8 cellular contexts compared by ENCODE assay signal in the genomic region with DNA sequence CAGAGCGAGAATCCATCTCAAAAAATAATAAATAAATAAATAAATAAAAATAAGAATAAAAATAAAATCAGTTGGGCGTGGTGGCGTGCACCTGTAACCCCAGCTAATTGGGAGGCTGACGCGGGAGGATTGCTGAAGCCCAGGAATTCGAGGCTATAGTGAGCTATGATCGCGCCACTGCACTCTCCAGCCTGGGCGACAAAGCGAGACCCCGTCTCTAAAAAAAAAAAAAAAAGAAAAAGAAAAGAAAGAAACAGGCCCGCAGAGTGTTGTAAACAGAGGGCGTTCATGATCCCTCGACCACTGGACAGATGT. TPM values are rescaled to one million over a fixed set of nuclear protein-coding genes. Genes with fewer than 3 reads are reported as not detected.
DNase-seq lines count a peak whose midpoint lies in the region; ATAC-seq and TF ChIP-seq lines count a peak whose summit lies in the region.

No MANE protein-coding gene starts in this region.

- ATAC-seq in central memory CD8-positive, alpha-beta T cell (replicated peaks; ENCODE audit: extremely low read depth, poor library complexity, severe bottlenecking), result no peak
- ATAC-seq in naive thymus-derived CD8-positive, alpha-beta T cell, result peak in 1 of 2 donors; percentile 7
- ATAC-seq in HG03442 (IDR thresholded peaks at IDR 0.05; ENCODE audit: unreplicated experiment) (no peak), HG02981 (IDR thresholded peaks at IDR 0.05; ENCODE audit: unreplicated experiment) (no peak), GM19452 (IDR thresholded peaks at IDR 0.05; ENCODE audit: unreplicated experiment) (no peak)

- POLR2A ChIA-PET in AG04450 (lab: Yijun Ruan, JAX), result interaction anchor here (0.6 to 1.7 kb wide), 16 partner anchors 9 to 843 kb away, joined by 3 to 30 read pairs (median 4); partner anchors contain the start of genes BLVRB, C19orf47, HNRNPUL1 and PLD3
- POLR2A ChIA-PET in naive thymus-derived CD8-positive, alpha-beta T cell (lab: Charles Lee), result interaction anchor here (0.6 to 5.5 kb wide), 20 partner anchors 11 to 1822 kb away, joined by 3 to 73 read pairs (median 4); partner anchors contain the start of genes BLVRB, PLD3, RPS16 and SERTAD3

- CTCF ChIA-PET in AG04450 (lab: Charles Lee), result interaction anchor here (0.6 to 2.3 kb wide), 34 partner anchors 10 to 1755 kb away, joined by 3 to 35 read pairs (median 4); partner anchors contain the start of genes BLVRB, C19orf47, LTBP4 and SERTAD3

- H3K4me3 ChIP-seq in AG04450 (ENCODE audit: low read depth, low read length), result peak overlapping the region; percentile 71
- H3K4me3 ChIP-seq in KMS-11 (IDR thresholded peaks at IDR 0.05; ENCODE audit: insufficient read depth, low read depth, low read length), result no peak overlapping the region

- peak overlapping the region; percentile 77; the same call in 1 of the 2 replicates for H3K9ac ChIP-seq in KMS-11

- H3K79me2 ChIP-seq in KMS-11 (ENCODE audit: insufficient read depth, low read depth), result 0 out of 2 replicates have a peak, but pooled peaks cover 5% of the 10 kb centered on the region

- no peaks in the 10 kb centered on the region for H3K27me3 Mint-ChIP-seq in central memory CD8-positive, alpha-beta T cell
- H3K27me3 Mint-ChIP-seq in naive thymus-derived CD8-positive, alpha-beta T cell, result peaks cover 0 to 1% (median 0%) of the 10 kb centered on the region in 5 donors

- peak overlapping the region; percentile 95 for H3K27ac ChIP-seq in AG04450 (ENCODE audit: low read depth, low read length)
- H3K27ac ChIP-seq in KMS-11, result no peak overlapping the region

- DNase-seq in AG04450 (ENCODE audit: low read depth, low spot score) (no peak), DMS 273 (lab: John Stamatoyannopoulos, UW; ENCODE audit: unreplicated experiment) (no peak)
- no peak for DNase-seq in central memory CD8-positive, alpha-beta T cell (ENCODE audit: low spot score in 2 of 2)
- DNase-seq in naive thymus-derived CD8-positive, alpha-beta T cell, result no peak

- H3K36me3 ChIP-seq in KMS-11 (ENCODE audit: insufficient read depth), result no peaks in the 10 kb centered on the region

- TF ChIP-seq CTCF in AG04450 (IDR thresholded peaks at IDR 0.05; ENCODE audit: low read depth, low read length) (no peak), KMS-11 (conservative IDR thresholded peaks at IDR 0.05; ENCODE audit: low read depth, low read length) (no peak)

- peak overlapping the region; percentile 97 for H2AFZ ChIP-seq in KMS-11 (ENCODE audit: low read depth)

- H3K27me3 ChIP-seq in AG04450 (ENCODE audit: control insufficient read depth, insufficient read depth, low read length), result no peaks in the 10 kb centered on the region
- H3K27me3 ChIP-seq in KMS-11 (ENCODE audit: insufficient read depth, low read depth), result no peaks in the 10 kb centered on the region

- peak overlapping the region; percentile 88 for H3K27ac Mint-ChIP-seq in central memory CD8-positive, alpha-beta T cell (ENCODE audit: low read depth)
- peak overlapping the region in 9 of 10 donors; percentile 84 to 98 (median 94) for H3K27ac Mint-ChIP-seq in naive thymus-derived CD8-positive, alpha-beta T cell

- no peaks in the 10 kb centered on the region for H4K20me1 ChIP-seq in KMS-11 (ENCODE audit: insufficient read depth)

- H3K36me3 Mint-ChIP-seq in central memory CD8-positive, alpha-beta T cell (ENCODE audit: insufficient read depth), result peaks cover 16% of the 10 kb centered on the region
- H3K36me3 Mint-ChIP-seq in naive thymus-derived CD8-positive, alpha-beta T cell, result peaks cover 0 to 6% (median 0%) of the 10 kb centered on the region in 3 donors

- H3K9me3 ChIP-seq in AG04450 (ENCODE audit: control insufficient read depth, insufficient read depth, low read length), result peaks cover 3% of the 10 kb centered on the region; the same call in 1 of the 2 replicates

- H3K4me1 ChIP-seq in KMS-11 (ENCODE audit: low read depth, poor library complexity, severe bottlenecking), result peaks cover 30% of the 10 kb centered on the region

- H3K4me3 Mint-ChIP-seq in central memory CD8-positive, alpha-beta T cell, result peak overlapping the region; percentile 79
- H3K4me3 Mint-ChIP-seq in naive thymus-derived CD8-positive, alpha-beta T cell, result peak overlapping the region; percentile 79 to 93 (median 86)

- H3K4me2 ChIP-seq in KMS-11, result peak overlapping the region; percentile 74

- H3K9me3 Mint-ChIP-seq in central memory CD8-positive, alpha-beta T cell, result no peaks in the 10 kb centered on the region
- H3K9me3 Mint-ChIP-seq in naive thymus-derived CD8-positive, alpha-beta T cell, result no peaks in the 10 kb centered on the region

- H3K4me1 Mint-ChIP-seq in central memory CD8-positive, alpha-beta T cell, result peaks cover 25% of the 10 kb centered on the region
- peaks cover 16 to 52% (median 37%) of the 10 kb centered on the region in 4 donors for H3K4me1 Mint-ChIP-seq in naive thymus-derived CD8-positive, alpha-beta T cell

RNA-seq across cellular contexts. Expression of gene SERTAD1, which starts 5.4 kb away (rescaled TPM):
- polyA plus RNA-seq in AG04450 (2011; rRNA removed), result 11.9 and 16.2 TPM in 2 replicates
- 3.6 and 6.2 TPM in 2 replicates for polyA minus RNA-seq in AG04450 (2011; rRNA and poly(A)+ RNA removed)
- total RNA-seq in naive thymus-derived CD8-positive, alpha-beta T cell, result 1 to 10 TPM; 6.2 to 8.1 TPM
- 10 to 100 TPM in 1 of 3 donors, 1 to 10 TPM in 2; 2.6 to 10.4 (median 3.5) TPM for polyA plus RNA-seq in naive thymus-derived CD8-positive, alpha-beta T cell

RNA-seq across cellular contexts. Expression of gene PRX, which starts 7.2 kb away (rescaled TPM):
- polyA plus RNA-seq in AG04450 (2011; rRNA removed), result 1.8 and 1.9 TPM in 2 replicates
- polyA minus RNA-seq in AG04450 (2011; rRNA and poly(A)+ RNA removed), result 1.3 and 1.4 TPM in 2 replicates
- 1 to 10 TPM; 3.8 to 4.0 TPM for total RNA-seq in naive thymus-derived CD8-positive, alpha-beta T cell
- under 1 TPM; 0.39 to 0.49 (median 0.44) TPM for polyA plus RNA-seq in naive thymus-derived CD8-positive, alpha-beta T cell

RNA-seq across cellular contexts. Expression of gene SERTAD3, which starts 23.7 kb away (rescaled TPM):
- 16.1 and 19.6 TPM in 2 replicates for polyA plus RNA-seq in AG04450 (2011; rRNA removed)
- 32.7 and 46.7 TPM in 2 replicates for polyA minus RNA-seq in AG04450 (2011; rRNA and poly(A)+ RNA removed)
- total RNA-seq in naive thymus-derived CD8-positive, alpha-beta T cell, result 10 to 100 TPM in 1 of 2 experiments, 1 to 10 TPM in 1; 9.5 to 10.6 TPM
- 1 to 10 TPM; 2.3 to 9.2 (median 2.9) TPM for polyA plus RNA-seq in naive thymus-derived CD8-positive, alpha-beta T cell

RNA-seq across cellular contexts. Expression of gene HIPK4, which starts 30.4 kb away (rescaled TPM):
- polyA plus RNA-seq in AG04450 (2011; rRNA removed), result 0.09 and 0.11 TPM in 2 replicates
- polyA minus RNA-seq in AG04450 (2011; rRNA and poly(A)+ RNA removed), result 0.09 and 0.13 TPM in 2 replicates
- under 1 TPM; 0.18 to 0.19 TPM for total RNA-seq in naive thymus-derived CD8-positive, alpha-beta T cell
- not detected for polyA plus RNA-seq in naive thymus-derived CD8-positive, alpha-beta T cell

RNA-seq across cellular contexts. Expression of gene BLVRB, which starts 45.1 kb away (rescaled TPM):
- 40.4 and 58.0 TPM in 2 replicates for polyA plus RNA-seq in AG04450 (2011; rRNA removed)
- polyA minus RNA-seq in AG04450 (2011; rRNA and poly(A)+ RNA removed), result 21.5 and 35.2 TPM in 2 replicates
- total RNA-seq in naive thymus-derived CD8-positive, alpha-beta T cell, result 10 to 100 TPM; 11.8 to 12.8 TPM
- polyA plus RNA-seq in naive thymus-derived CD8-positive, alpha-beta T cell, result 10 to 100 TPM; 17.3 to 27.8 (median 22.6) TPM
